ENCODE assay signal across 2 cellular contexts in the genomic region with DNA sequence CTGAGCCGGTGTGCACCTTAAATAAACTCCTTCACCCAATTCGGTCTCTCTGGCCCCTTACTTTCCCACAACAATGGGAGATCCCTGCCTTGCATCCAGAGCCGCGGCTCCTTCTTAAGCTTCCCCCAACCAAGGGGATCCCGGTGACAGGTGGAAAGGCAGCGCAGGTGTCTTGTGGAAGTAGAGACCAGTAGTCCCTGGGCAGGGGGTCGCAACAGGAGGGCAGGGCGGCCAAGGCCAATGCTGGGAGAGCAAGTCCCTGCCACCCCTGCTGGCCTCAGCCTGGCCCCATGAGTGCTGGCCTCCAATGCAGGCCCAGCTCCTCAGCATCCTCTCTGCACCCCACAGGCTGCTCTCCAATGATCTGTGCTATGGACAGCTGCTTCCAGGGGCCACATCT.
TF ChIP-seq lines count a peak whose summit lies in the region.

No MANE protein-coding gene starts in this region.

TF ChIP-seq in HEK293, 187 proteins besides CTCF, POLR2A, EP300 and RAD21:
- TF ChIP-seq ZNF157 (tag by site-specific recombination; IDR thresholded peaks at IDR 0.05) (no peak), PRDM1 (tag by site-specific recombination; IDR thresholded peaks at IDR 0.05) (no peak), ZNF140 (tag by site-specific recombination; IDR thresholded peaks at IDR 0.05) (no peak), YY1 (tag by site-specific recombination; IDR thresholded peaks at IDR 0.05) (no peak), ZIC2 (tag by site-specific recombination; IDR thresholded peaks at IDR 0.05) (0 out of 2 replicates have a peak, but pooled peaks have one; percentile 35)
TF ChIP-seq in HEK293: peak in this region for 1.

TF ChIP-seq in H1, 55 proteins besides CTCF, POLR2A, EP300 and RAD21:
- TF ChIP-seq HDAC2 (IDR thresholded peaks at IDR 0.05; ENCODE audit: borderline replicate concordance in 1 of 2, low read depth in 2 of 2, low read length in 2 of 2) (no peak), TBP (IDR thresholded peaks at IDR 0.05; ENCODE audit: low read depth, low read length) (no peak), MAFK (IDR thresholded peaks at IDR 0.05; ENCODE audit: low read depth, low read length) (no peak), RFX5 (IDR thresholded peaks at IDR 0.05; ENCODE audit: borderline replicate concordance, low read depth, low read length) (no peak), POU5F1 (IDR thresholded peaks at IDR 0.05; ENCODE audit: low read depth, low read length) (no peak), JUND (IDR thresholded peaks at IDR 0.05; ENCODE audit: low read length) (no peak), CTBP2 (IDR thresholded peaks at IDR 0.05; ENCODE audit: borderline replicate concordance, insufficient read depth, insufficient read length, low read length) (no peak), ASH2L (IDR thresholded peaks at IDR 0.05; ENCODE audit: low read length) (no peak), SIN3A (conservative IDR thresholded peaks at IDR 0.05 in 1 of 2, IDR thresholded peaks at IDR 0.05 in 1 of 2; ENCODE audit: low read depth in 1 of 2, low read length in 2 of 2) (no peak), NRF1 (IDR thresholded peaks at IDR 0.05; ENCODE audit: low read depth, low read length) (no peak)
TF ChIP-seq in H1: peak in this region for 0.
